In the genomic region with DNA sequence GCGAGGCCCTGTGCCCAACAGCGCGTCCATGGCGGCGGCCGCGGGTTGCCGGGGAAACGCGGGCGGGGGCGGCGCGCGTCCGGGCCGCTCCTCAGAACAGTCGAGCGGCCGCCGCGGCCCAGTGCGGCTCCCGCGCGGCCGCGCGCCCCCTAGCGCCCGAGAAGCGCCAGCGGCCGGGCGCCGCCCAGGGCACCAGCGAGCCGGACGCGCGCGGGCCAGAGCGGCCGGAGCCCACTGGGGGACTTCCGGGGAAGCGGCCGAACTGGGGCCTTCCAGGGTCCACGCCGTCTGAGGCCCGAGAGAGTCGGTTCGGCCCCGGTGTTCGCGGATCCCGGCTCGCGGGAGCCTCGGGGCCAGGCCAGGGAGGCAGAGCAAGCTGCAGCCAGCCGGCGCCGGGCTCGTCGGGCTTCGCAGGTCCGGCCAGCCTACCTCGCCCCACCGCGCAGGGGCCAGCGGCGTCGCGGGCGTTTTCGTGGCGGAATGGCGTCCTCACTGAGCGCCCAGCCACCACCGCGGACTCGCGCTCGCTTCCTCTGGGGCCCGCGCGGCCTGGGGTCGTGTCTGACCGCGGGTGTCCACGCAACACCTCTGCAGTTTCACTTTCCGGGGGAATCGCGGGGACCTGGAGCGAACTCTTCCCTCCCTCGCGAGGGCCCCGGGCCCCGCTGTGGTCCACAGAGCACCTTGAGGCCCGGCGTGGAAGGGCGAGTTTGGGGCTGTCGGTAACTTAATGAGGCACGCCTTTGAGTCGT, we compare ENCODE assay signal across 1 cellular context.
TF ChIP-seq lines count a peak whose summit lies in the region.

Gene DENND6B, minus strand, starts transcription at position 54 of the 752 bp plus-strand sequence. Its CDS starts 24 bp downstream, at position 30.

TF ChIP-seq in HepG2, 621 proteins besides CTCF, POLR2A, EP300 and RAD21 (continued from another document and continues in another):
- TF ChIP-seq REST (IDR thresholded peaks at IDR 0.05; ENCODE audit: borderline replicate concordance in 1 of 2, low read depth in 1 of 2, low read length in 2 of 2) (peak in 1 of 2 experiments; percentile 8; a peak in 1 of 4 replicates), ZNF609 (CRISPR knock-in tag; IDR thresholded peaks at IDR 0.05; ENCODE audit: borderline replicate concordance) (peak; percentile 44; the same call in 1 of the 2 replicates), ZNF264 (CRISPR knock-in tag; IDR thresholded peaks at IDR 0.05) (no peak), NFE2L1 (CRISPR knock-in tag; IDR thresholded peaks at IDR 0.05; ENCODE audit: borderline replicate concordance) (no peak), ZNF674 (CRISPR knock-in tag; IDR thresholded peaks at IDR 0.05; ENCODE audit: low read depth) (peak; percentile 83; the same call in 1 of the 2 replicates), RNF2 (conservative IDR thresholded peaks at IDR 0.05; ENCODE audit: low read depth) (peak; percentile 18; the same call in 1 of the 2 replicates), XBP1 (CRISPR knock-in tag; IDR thresholded peaks at IDR 0.05) (no peak), GFI1 (CRISPR knock-in tag; IDR thresholded peaks at IDR 0.05; ENCODE audit: borderline replicate concordance) (no peak), ZBTB2 (CRISPR knock-in tag; IDR thresholded peaks at IDR 0.05; ENCODE audit: low read depth) (no peak), IKZF4 (CRISPR knock-in tag; IDR thresholded peaks at IDR 0.05; ENCODE audit: borderline replicate concordance, low read depth, not compliant biosample characterization) (no peak), ZNF615 (CRISPR knock-in tag; IDR thresholded peaks at IDR 0.05; ENCODE audit: borderline replicate concordance) (no peak), CREM (IDR thresholded peaks at IDR 0.05) (no peak), CREM (CRISPR knock-in tag; IDR thresholded peaks at IDR 0.05) (no peak), ZNF205 (CRISPR knock-in tag; IDR thresholded peaks at IDR 0.05) (peak; percentile 21; the same call in 1 of the 2 replicates), ZNF441 (CRISPR knock-in tag; IDR thresholded peaks at IDR 0.05; ENCODE audit: borderline replicate concordance) (peak; percentile 27; the same call in 1 of the 2 replicates), ZNF34 (CRISPR knock-in tag; IDR thresholded peaks at IDR 0.05; ENCODE audit: borderline replicate concordance) (no peak), ZBTB33 (CRISPR knock-in tag; IDR thresholded peaks at IDR 0.05) (no peak; the same call in 1 of the 2 replicates), ZMAT3 (CRISPR knock-in tag; conservative IDR thresholded peaks at IDR 0.05) (peak; percentile 77; the same call in 1 of the 2 replicates), SRY (CRISPR knock-in tag; IDR thresholded peaks at IDR 0.05) (peak; percentile 79; the same call in 1 of the 2 replicates), BRD4 (CRISPR knock-in tag; IDR thresholded peaks at IDR 0.05) (peak; percentile 88; the same call in 1 of the 2 replicates), NONO (IDR thresholded peaks at IDR 0.05) (no peak), NONO (CRISPR knock-in tag; conservative IDR thresholded peaks at IDR 0.05) (peak; percentile 61), SAFB2 (CRISPR knock-in tag; IDR thresholded peaks at IDR 0.05; ENCODE audit: borderline replicate concordance, low read depth) (no peak; the same call in 1 of the 2 replicates), ZNF451 (CRISPR knock-in tag; IDR thresholded peaks at IDR 0.05) (0 out of 2 replicates have a peak, but pooled peaks have one; percentile 64), ZSCAN20 (CRISPR knock-in tag; IDR thresholded peaks at IDR 0.05; ENCODE audit: borderline replicate concordance) (peak; percentile 96), ZNF225 (CRISPR knock-in tag; IDR thresholded peaks at IDR 0.05) (peak; percentile 52; the same call in 1 of the 2 replicates), HCFC1 (IDR thresholded peaks at IDR 0.05; ENCODE audit: low read depth, low read length) (peak; percentile 24; the same call in 1 of the 2 replicates), ZNF776 (CRISPR knock-in tag; IDR thresholded peaks at IDR 0.05) (peak; percentile 90), ZNF180 (CRISPR knock-in tag; IDR thresholded peaks at IDR 0.05; ENCODE audit: borderline replicate concordance, low read depth) (0 out of 2 replicates have a peak, but pooled peaks have one; percentile 83), HHEX (CRISPR knock-in tag; IDR thresholded peaks at IDR 0.05) (no peak), ZNF3 (CRISPR knock-in tag; IDR thresholded peaks at IDR 0.05) (no peak), FOXP4 (CRISPR knock-in tag; IDR thresholded peaks at IDR 0.05) (peak; percentile 33; the same call in 1 of the 2 replicates)
- TF ChIP-seq, protein P1, sequence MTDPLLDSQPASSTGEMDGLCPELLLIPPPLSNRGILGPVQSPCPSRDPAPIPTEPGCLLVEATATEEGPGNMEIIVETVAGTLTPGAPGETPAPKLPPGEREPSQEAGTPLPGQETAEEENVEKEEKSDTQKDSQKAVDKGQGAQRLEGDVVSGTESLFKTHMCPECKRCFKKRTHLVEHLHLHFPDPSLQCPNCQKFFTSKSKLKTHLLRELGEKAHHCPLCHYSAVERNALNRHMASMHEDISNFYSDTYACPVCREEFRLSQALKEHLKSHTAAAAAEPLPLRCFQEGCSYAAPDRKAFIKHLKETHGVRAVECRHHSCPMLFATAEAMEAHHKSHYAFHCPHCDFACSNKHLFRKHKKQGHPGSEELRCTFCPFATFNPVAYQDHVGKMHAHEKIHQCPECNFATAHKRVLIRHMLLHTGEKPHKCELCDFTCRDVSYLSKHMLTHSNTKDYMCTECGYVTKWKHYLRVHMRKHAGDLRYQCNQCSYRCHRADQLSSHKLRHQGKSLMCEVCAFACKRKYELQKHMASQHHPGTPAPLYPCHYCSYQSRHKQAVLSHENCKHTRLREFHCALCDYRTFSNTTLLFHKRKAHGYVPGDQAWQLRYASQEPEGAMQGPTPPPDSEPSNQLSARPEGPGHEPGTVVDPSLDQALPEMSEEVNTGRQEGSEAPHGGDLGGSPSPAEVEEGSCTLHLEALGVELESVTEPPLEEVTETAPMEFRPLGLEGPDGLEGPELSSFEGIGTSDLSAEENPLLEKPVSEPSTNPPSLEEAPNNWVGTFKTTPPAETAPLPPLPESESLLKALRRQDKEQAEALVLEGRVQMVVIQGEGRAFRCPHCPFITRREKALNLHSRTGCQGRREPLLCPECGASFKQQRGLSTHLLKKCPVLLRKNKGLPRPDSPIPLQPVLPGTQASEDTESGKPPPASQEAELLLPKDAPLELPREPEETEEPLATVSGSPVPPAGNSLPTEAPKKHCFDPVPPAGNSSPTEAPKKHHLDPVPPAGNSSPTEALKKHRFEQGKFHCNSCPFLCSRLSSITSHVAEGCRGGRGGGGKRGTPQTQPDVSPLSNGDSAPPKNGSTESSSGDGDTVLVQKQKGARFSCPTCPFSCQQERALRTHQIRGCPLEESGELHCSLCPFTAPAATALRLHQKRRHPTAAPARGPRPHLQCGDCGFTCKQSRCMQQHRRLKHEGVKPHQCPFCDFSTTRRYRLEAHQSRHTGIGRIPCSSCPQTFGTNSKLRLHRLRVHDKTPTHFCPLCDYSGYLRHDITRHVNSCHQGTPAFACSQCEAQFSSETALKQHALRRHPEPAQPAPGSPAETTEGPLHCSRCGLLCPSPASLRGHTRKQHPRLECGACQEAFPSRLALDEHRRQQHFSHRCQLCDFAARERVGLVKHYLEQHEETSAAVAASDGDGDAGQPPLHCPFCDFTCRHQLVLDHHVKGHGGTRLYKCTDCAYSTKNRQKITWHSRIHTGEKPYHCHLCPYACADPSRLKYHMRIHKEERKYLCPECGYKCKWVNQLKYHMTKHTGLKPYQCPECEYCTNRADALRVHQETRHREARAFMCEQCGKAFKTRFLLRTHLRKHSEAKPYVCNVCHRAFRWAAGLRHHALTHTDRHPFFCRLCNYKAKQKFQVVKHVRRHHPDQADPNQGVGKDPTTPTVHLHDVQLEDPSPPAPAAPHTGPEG (CRISPR knock-in tag; IDR thresholded peaks at IDR 0.05) = no peak; the same call in 1 of the 2 replicates
